1 cellular context compared by ENCODE assay signal in the genomic region with DNA sequence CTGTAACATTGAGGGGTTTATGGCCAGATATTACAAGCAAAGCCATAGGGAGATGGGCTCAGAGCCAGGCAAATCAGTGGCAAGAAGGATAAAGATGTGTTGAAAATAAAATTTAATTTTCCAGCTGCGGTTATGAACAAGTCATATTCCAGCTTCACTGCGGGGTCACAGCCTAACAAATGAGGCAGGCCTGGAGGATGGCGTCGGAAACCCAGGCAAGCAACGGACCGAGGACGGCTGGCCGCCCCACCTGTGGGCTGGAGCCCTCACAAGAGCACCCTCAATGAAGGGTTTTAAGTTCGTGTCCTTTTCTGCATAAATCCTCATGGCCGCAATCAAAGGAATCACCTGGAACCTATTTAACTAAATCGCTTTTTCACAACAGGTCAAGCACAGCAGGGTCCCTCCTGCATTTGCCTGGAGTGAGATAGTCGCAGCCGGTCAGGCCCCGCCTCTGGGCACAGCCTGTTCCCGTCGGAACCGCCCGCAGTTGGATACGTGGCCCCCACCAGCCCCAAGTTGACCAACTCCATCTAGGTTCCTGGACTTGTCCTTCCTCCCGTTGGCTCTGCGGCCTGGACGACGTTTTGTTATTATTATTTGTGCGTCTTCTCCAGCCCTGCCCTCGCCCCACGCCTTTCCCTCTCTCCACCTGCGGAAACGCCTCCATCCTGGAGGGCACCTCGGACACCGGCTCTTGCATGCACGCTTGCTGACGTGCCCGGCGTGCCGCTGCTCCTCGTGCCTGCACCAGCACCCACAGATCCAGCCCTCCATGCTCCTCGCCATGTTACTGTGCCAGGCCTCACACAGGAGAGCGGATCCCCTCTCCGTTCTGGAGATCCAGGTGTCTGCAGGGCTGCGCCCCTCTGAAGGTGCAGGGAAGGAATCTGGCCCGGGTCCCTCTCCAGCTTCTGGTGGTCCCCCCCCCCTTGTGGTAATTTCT.
A peak's percentile ranks its signal among the peaks of the same experiment; 100 is the strongest.
TF ChIP-seq lines count a peak whose summit lies in the region.

No MANE protein-coding gene starts in this region.

TF ChIP-seq in H1, 55 proteins besides CTCF, POLR2A, EP300 and RAD21 (continued from another document):
- TF ChIP-seq POU5F1 (IDR thresholded peaks at IDR 0.05; ENCODE audit: low read depth, low read length), result 0 out of 2 replicates have a peak, but pooled peaks have one; percentile 14
